ENCODE assay signal across 23 cellular contexts in genomic region chr6:154933181-154933827, GRCh38.
DNase-seq lines count a peak whose midpoint lies in the region; ATAC-seq and TF ChIP-seq lines count a peak whose summit lies in the region.
"Had no signal": no experiment of that assay in that cellular context is flagged by ENCODE, and none has a peak within 500 bp of the region (broad histone marks: within the 10 kb centered on the region; RNA-seq: fewer than 3 reads in every experiment).

No MANE protein-coding gene starts in this region.

- H3K9me3 Mint-ChIP-seq in Caco-2 (ENCODE audit: unreplicated experiment) (peaks cover 9% of the 10 kb centered on the region), endodermal cell (no peaks in the 10 kb centered on the region)
- H3K9me3 Mint-ChIP-seq: CD4-positive, alpha-beta memory T cell; memory B cell had no signal

- H3K9me2 ChIP-seq in PC-9 (ENCODE audit: insufficient read depth), result no peaks in the 10 kb centered on the region

- peak overlapping the region; percentile 77 for H2AK5ac ChIP-seq in neuronal stem cell (ENCODE audit: low read depth, low read length)

- TF ChIP-seq CTCF in Caco-2 (IDR thresholded peaks at IDR 0.05; ENCODE audit: insufficient read depth in 1 of 2, low read depth in 1 of 2, low read length in 1 of 2, severe bottlenecking in 1 of 2, unreplicated experiment in 1 of 2), result no peak
- TF ChIP-seq CTCF in PC-9 (conservative IDR thresholded peaks at IDR 0.05), result no peak
- no peak for TF ChIP-seq CTCF in endodermal cell (conservative IDR thresholded peaks at IDR 0.05)
- no peak for TF ChIP-seq CTCF in right lobe of liver (IDR thresholded peaks at IDR 0.05)
- TF ChIP-seq CTCF in esophagus muscularis mucosa (IDR thresholded peaks at IDR 0.05), result no peak

- H2BK15ac ChIP-seq in neuronal stem cell (ENCODE audit: low read length), result peak overlapping the region; percentile 8

- H3K4me3 ChIP-seq in Caco-2 (ENCODE audit: low read depth, low read length) (no peak overlapping the region), PC-9 (no peak overlapping the region), endodermal cell (ENCODE audit: low read length) (no peak overlapping the region), neuronal stem cell (ENCODE audit: low read length in 2 of 2) (no peak overlapping the region), right lobe of liver (no peak overlapping the region), esophagus muscularis mucosa (no peak overlapping the region)
- H3K4me3 ChIP-seq: psoas muscle, uterus had no signal

- H3K4me1 ChIP-seq in Caco-2 (peaks cover 27% of the 10 kb centered on the region), PC-9 (replicated peaks; ENCODE audit: insufficient read depth) (peaks cover 24% of the 10 kb centered on the region), endodermal cell (ENCODE audit: control insufficient read depth, insufficient read depth, low read length) (peaks cover 21% of the 10 kb centered on the region), neuronal stem cell (ENCODE audit: control insufficient read depth in 2 of 2, insufficient read depth in 1 of 2, low read depth in 1 of 2, low read length in 2 of 2) (peaks cover 27 to 32% of the 10 kb centered on the region in 2 donors), right lobe of liver (no peaks in the 10 kb centered on the region), esophagus muscularis mucosa (peaks cover 10 to 31% (median 23%) of the 10 kb centered on the region in 4 donors)
- H3K4me1 ChIP-seq: uterus had no signal

- H4K91ac ChIP-seq in neuronal stem cell (ENCODE audit: low read depth, low read length, poor library complexity), result no peak overlapping the region

- H3F3A ChIP-seq in PC-9 (ENCODE audit: insufficient read depth, low read depth), result peaks cover 12% of the 10 kb centered on the region; the same call in 1 of the 2 replicates

- DNase-seq in Caco-2, result peak in 1 of 2 experiments; percentile 9
- DNase-seq in PC-9, result no peak
- no peak for DNase-seq in endodermal cell
- no peak for DNase-seq in neuronal stem cell (ENCODE audit: low spot score)
- DNase-seq in right lobe of liver, result no peak
- DNase-seq in SIG-M5 (lab: John Stamatoyannopoulos, UW), result no peak
- no peak for DNase-seq in esophagus muscularis mucosa (ENCODE audit: extremely low spot score)
- no peak for DNase-seq in midbrain (lab: John Stamatoyannopoulos, UW)
- DNase-seq: activated CD4-positive, alpha-beta T cell treated with anti-CD3 and anti-CD28 coated beads, Interleukin-2, amount 50 U/mL, for 1 hour; activated gamma-delta T cell; amygdala; CD4-positive, alpha-beta memory T cell; cerebellar nuclear complex; foreskin melanocyte; NCI-H1417 treated with DMSO at 0.1 percent for 48 hours; NCI-H524 treated with DMSO at 0.1 percent for 48 hours; psoas muscle; SHP77; stimulated activated CD4-positive, alpha-beta T cell treated with anti-CD3 and anti-CD28 coated beads, Interleukin-4, amount 100 ng/mL, for 4 hours; uterus had no signal

- H3K79me1 ChIP-seq in neuronal stem cell (ENCODE audit: low read depth, low read length), result no peaks in the 10 kb centered on the region

- ATAC-seq in right lobe of liver, result no peak

- H3K36me3 ChIP-seq in Caco-2 (ENCODE audit: control insufficient read depth, insufficient read depth, low read length) (no peaks in the 10 kb centered on the region), PC-9 (ENCODE audit: low read depth) (no peaks in the 10 kb centered on the region), endodermal cell (ENCODE audit: control insufficient read depth, insufficient read depth, low read length) (no peaks in the 10 kb centered on the region), neuronal stem cell (replicated peaks in 1 of 2; ENCODE audit: control insufficient read depth in 2 of 2, insufficient read depth in 2 of 2, low read length in 2 of 2) (no peaks in the 10 kb centered on the region), right lobe of liver (no peaks in the 10 kb centered on the region), esophagus muscularis mucosa (peaks cover 0 to 4% (median 0%) of the 10 kb centered on the region in 4 donors)
- H3K36me3 ChIP-seq: uterus had no signal

- TF ChIP-seq POLR2A in right lobe of liver (IDR thresholded peaks at IDR 0.05), result no peak
- TF ChIP-seq POLR2A in esophagus muscularis mucosa (IDR thresholded peaks at IDR 0.05; ENCODE audit: low read depth), result no peak

- no peaks in the 10 kb centered on the region for H3K9me3 ChIP-seq in Caco-2
- H3K9me3 ChIP-seq in PC-9 (ENCODE audit: insufficient read depth, low read depth), result no peaks in the 10 kb centered on the region
- H3K9me3 ChIP-seq in endodermal cell (ENCODE audit: control insufficient read depth, low read length), result no peaks in the 10 kb centered on the region
- no peaks in the 10 kb centered on the region for H3K9me3 ChIP-seq in neuronal stem cell (replicated peaks in 1 of 2; ENCODE audit: control insufficient read depth in 2 of 2, insufficient read depth in 1 of 2, low read depth in 1 of 2, low read length in 2 of 2)
- H3K9me3 ChIP-seq in right lobe of liver, result no peaks in the 10 kb centered on the region
- H3K9me3 ChIP-seq in esophagus muscularis mucosa, result no peaks in the 10 kb centered on the region
- H3K9me3 ChIP-seq: psoas muscle, uterus had no signal

- H3K27ac Mint-ChIP-seq in Caco-2 (ENCODE audit: unreplicated experiment), result peak overlapping the region; percentile 58
- peak overlapping the region; percentile 89 for H3K27ac Mint-ChIP-seq in endodermal cell
- H3K27ac Mint-ChIP-seq: CD4-positive, alpha-beta memory T cell; memory B cell; T-helper 1 cell treated with Interleukin-12 subunit alpha and Interleukin-12 subunit beta and Interleukin-4 antibody, amounts not matched to agents 30 μg/mL and 1 μg/mL, for 36 hours had no signal

- no peak overlapping the region for H4K8ac ChIP-seq in neuronal stem cell (ENCODE audit: low read depth, low read length)

- H3K27me3 Mint-ChIP-seq in Caco-2 (ENCODE audit: insufficient read depth, unreplicated experiment) (no peaks in the 10 kb centered on the region), endodermal cell (ENCODE audit: insufficient read depth) (no peaks in the 10 kb centered on the region)
- H3K27me3 Mint-ChIP-seq: CD4-positive, alpha-beta memory T cell; memory B cell had no signal

- TF ChIP-seq EP300 in esophagus muscularis mucosa (IDR thresholded peaks at IDR 0.05), result no peak

- H3K4ac ChIP-seq in neuronal stem cell (ENCODE audit: low read length), result no peak overlapping the region

- no peaks in the 10 kb centered on the region for H3K79me2 ChIP-seq in PC-9 (ENCODE audit: low read depth)

- H2BK5ac ChIP-seq in neuronal stem cell (ENCODE audit: low read length), result no peak overlapping the region

- no peaks in the 10 kb centered on the region for H4K20me1 ChIP-seq in PC-9 (ENCODE audit: insufficient read depth)

- H3K18ac ChIP-seq in neuronal stem cell (ENCODE audit: low read length), result peak overlapping the region; percentile 89

- no peak overlapping the region for H3K9ac ChIP-seq in endodermal cell (ENCODE audit: extremely low read depth, low read length, poor library complexity, severe bottlenecking)
- H3K9ac ChIP-seq in neuronal stem cell (ENCODE audit: low read depth, low read length, poor library complexity), result no peak overlapping the region

- H3K4me3 Mint-ChIP-seq in Caco-2 (ENCODE audit: unreplicated experiment), result peak overlapping the region; percentile 21
- no peak overlapping the region for H3K4me3 Mint-ChIP-seq in endodermal cell
- H3K4me3 Mint-ChIP-seq: CD4-positive, alpha-beta memory T cell; memory B cell; T-helper 1 cell treated with Interleukin-12 subunit alpha and Interleukin-12 subunit beta and Interleukin-4 antibody, amounts not matched to agents 30 μg/mL and 1 μg/mL, for 36 hours had no signal

- peak overlapping the region; percentile 4 for H2BK12ac ChIP-seq in neuronal stem cell (ENCODE audit: low read length)

- H3K4me2 ChIP-seq in PC-9 (peak overlapping the region; percentile 10), neuronal stem cell (ENCODE audit: insufficient read depth, low read length, poor library complexity, severe bottlenecking) (no peak overlapping the region)

- POLR2A ChIA-PET in Caco-2 (lab: Charles Lee), result no interaction called here
- POLR2A ChIA-PET in PC-9 (lab: Charles Lee; ENCODE audit: unreplicated experiment), result no interaction called here

- H2BK120ac ChIP-seq in neuronal stem cell (ENCODE audit: low read depth, low read length), result no peak overlapping the region

- 89 to 90% methylated on average over 8 to 10 of the region's 10 CpGs for WGBS in endodermal cell (ENCODE audit: insufficient coverage in 1 of 2, insufficient read length in 1 of 2), 2 experiments
- no CpG with 5 or more reads among the region's 10 CpGs for WGBS in neuronal stem cell (ENCODE audit: extremely low coverage in 2 of 2, insufficient read length in 2 of 2, insufficient replicate concordance in 1 of 2), 2 donors
- WGBS in right lobe of liver (ENCODE audit: insufficient coverage, low coverage, low lambda C conversion rate, missing lambda C conversion rate), result 83% methylated on average over 5 of the region's 10 CpGs
- 87% methylated on average over 10 of the region's 10 CpGs for WGBS in esophagus muscularis mucosa

- intact Hi-C loops in Caco-2 (cut with micrococcal nuclease; ENCODE audit: unreplicated experiment) (no loop called here), PC-9 (cut with micrococcal nuclease; ENCODE audit: unreplicated experiment) (loop anchor here (5.0 kb wide), 1 partner anchor 64 kb away; the partner anchor contains the start of gene TIAM2), right lobe of liver (cut with DNase I) (no loop called here), esophagus muscularis mucosa (cut with DNase I) (no loop called here)

- H3K27me3 ChIP-seq in Caco-2 (replicated peaks; ENCODE audit: control insufficient read depth, insufficient read depth, low read length) (no peaks in the 10 kb centered on the region), PC-9 (ENCODE audit: insufficient read depth, low read depth) (no peaks in the 10 kb centered on the region), endodermal cell (ENCODE audit: control insufficient read depth, insufficient read depth, low read length, poor library complexity, severe bottlenecking) (no peaks in the 10 kb centered on the region), neuronal stem cell (ENCODE audit: control insufficient read depth in 3 of 3, insufficient read depth in 3 of 3, low read depth in 1 of 3, low read length in 3 of 3) (peaks cover 0 to 2% (median 0%) of the 10 kb centered on the region in 3 experiments), right lobe of liver (no peaks in the 10 kb centered on the region), esophagus muscularis mucosa (no peaks in the 10 kb centered on the region)
- H3K27me3 ChIP-seq: uterus had no signal

- H2AFZ ChIP-seq in PC-9 (no peak overlapping the region), neuronal stem cell (ENCODE audit: low read length) (no peak overlapping the region)

- H3K27ac ChIP-seq in PC-9 (peak overlapping the region; percentile 5; the same call in 1 of the 2 replicates), endodermal cell (ENCODE audit: low read depth, low read length) (no peak overlapping the region), neuronal stem cell (replicated peaks; ENCODE audit: low read length) (no peak overlapping the region), right lobe of liver (no peak overlapping the region), esophagus muscularis mucosa (replicated peaks in 1 of 4) (no peak overlapping the region)
- H3K27ac ChIP-seq: psoas muscle, uterus, VCaP had no signal

- H3K4me1 Mint-ChIP-seq in Caco-2 (ENCODE audit: low read depth, unreplicated experiment), result peaks cover 24% of the 10 kb centered on the region
- H3K4me1 Mint-ChIP-seq in endodermal cell, result peaks cover 44% of the 10 kb centered on the region

- CTCF ChIA-PET in Caco-2 (lab: Charles Lee) (no interaction called here), PC-9 (lab: Charles Lee) (no interaction called here)

- H3K23ac ChIP-seq in neuronal stem cell (ENCODE audit: low read depth, low read length, poor library complexity), result no peak overlapping the region

- H3K14ac ChIP-seq in neuronal stem cell (ENCODE audit: low read length), result no peak overlapping the region

- BruUV-seq in Caco-2 (replicated peaks; lab: Mats Ljungman, UMichigan) (no TSS peak), PC-9 (replicated peaks; lab: Mats Ljungman, UMichigan) (no TSS peak)

- peaks cover 6% of the 10 kb centered on the region for H3K36me3 Mint-ChIP-seq in Caco-2 (ENCODE audit: insufficient read depth, unreplicated experiment)
- H3K36me3 Mint-ChIP-seq in endodermal cell (ENCODE audit: low read depth), result no peaks in the 10 kb centered on the region
